26 cellular contexts compared by ENCODE assay signal in the genomic region with DNA sequence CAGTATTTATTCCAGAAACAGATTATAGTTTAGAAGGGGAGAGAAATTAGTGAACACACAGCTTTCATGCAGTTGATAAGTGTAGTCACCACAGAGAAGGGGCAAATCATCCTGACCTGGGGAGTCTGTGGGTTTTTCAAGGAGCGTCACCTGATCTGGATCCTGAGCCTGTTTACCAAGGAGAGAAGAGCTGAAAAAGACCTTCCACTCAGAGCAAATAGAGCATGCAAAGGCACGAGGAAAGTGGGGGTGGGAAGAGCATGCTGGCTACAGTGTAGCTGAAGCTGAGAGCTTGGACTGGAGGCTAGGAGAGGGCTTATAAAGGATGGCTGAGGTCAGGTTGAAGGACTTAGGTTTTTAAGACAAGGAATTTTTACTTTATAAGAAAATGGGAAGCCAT.
"Had no signal": no experiment of that assay in that cellular context is flagged by ENCODE, and none has a peak within 500 bp of the region (broad histone marks: within the 10 kb centered on the region; RNA-seq: fewer than 3 reads in every experiment).

No MANE protein-coding gene starts in this region.

- H3K27ac ChIP-seq: esophagus squamous epithelium, heart right ventricle, left lung, neutrophil, pancreas had no signal

- H3K9me3 ChIP-seq: esophagus squamous epithelium, heart right ventricle, left lung, mucosa of descending colon, neutrophil, pancreas, tibial nerve, upper lobe of left lung had no signal

- H3K4me3 ChIP-seq: esophagus squamous epithelium, heart right ventricle, left lung, mucosa of descending colon, pancreas, smooth muscle cell, tibial nerve, upper lobe of left lung had no signal

- H3K27me3 ChIP-seq: esophagus squamous epithelium, heart right ventricle, left lung, neutrophil, pancreas, tibial nerve, upper lobe of left lung had no signal

- H3K4me1 ChIP-seq: esophagus squamous epithelium, heart right ventricle, left lung, pancreas, tibial nerve, upper lobe of left lung had no signal

- H3K36me3 ChIP-seq: neutrophil had no signal

- H3K4me2 ChIP-seq: smooth muscle cell had no signal

- ATAC-seq: effector memory CD8-positive, alpha-beta T cell; heart right ventricle; left cardiac atrium; left lung; mucosa of descending colon; natural killer cell treated with Interleukin-12 subunit alpha and Interleukin-12 subunit beta and Interleukin-15 and Interleukin-18, amount 100 ng/mL, for 72 hours; pancreas; sciatic nerve; stimulated activated naive CD8-positive, alpha-beta T cell treated with anti-CD3 and anti-CD28 coated beads, Interleukin-15, amount 100 ng/mL, for 72 hours had no signal

- DNase-seq: cortex of kidney; effector memory CD8-positive, alpha-beta T cell; erythroblast; esophagus squamous epithelium; foreskin melanocyte; glutamatergic neuron; heart right ventricle; hippocampal formation; left cardiac atrium; left lung; mesenchymal stem cell; mucosa of descending colon; naive B cell; pancreas; stimulated activated CD4-positive, alpha-beta T cell treated with anti-CD3 and anti-CD28 coated beads, Interleukin-12 subunit alpha, Interleukin-12 subunit beta, amount 100 ng/mL, for 4 hours; stimulated activated CD4-positive, alpha-beta T cell treated with anti-CD3 and anti-CD28 coated beads, Interleukin-1b, Interleukin-23, amount 100 ng/mL, for 48 hours; stimulated activated CD4-positive, alpha-beta T cell treated with anti-CD3 and anti-CD28 coated beads, Interleukin-4, amount 100 ng/mL, for 1 hour; stimulated activated CD8-positive, alpha-beta memory T cell treated with anti-CD3 and anti-CD28 coated beads, Interleukin-4, amount 100 ng/mL, for 48 hours; stimulated activated naive CD4-positive, alpha-beta T cell; stimulated activated naive CD8-positive, alpha-beta T cell treated with anti-CD3 and anti-CD28 coated beads, Interleukin-15, amount 100 ng/mL, for 72 hours; upper lobe of left lung had no signal
